ENCODE assay signal across 8 cellular contexts in genomic region chr2:197453123-197453913, GRCh38. TPM values are rescaled to one million over a fixed set of nuclear protein-coding genes. Genes with fewer than 3 reads are reported as not detected.
DNase-seq lines count a peak whose midpoint lies in the region; ATAC-seq and TF ChIP-seq lines count a peak whose summit lies in the region.

COQ10B (plus strand) TSS chr2:197453552; CDS start chr2:197453561, 9 bp downstream.

- TF ChIP-seq CTCF in left lung (IDR thresholded peaks at IDR 0.05) = peak in 1 of 2 donors; percentile 42

- H3K27me3 ChIP-seq in left lung = no peaks in the 10 kb centered on the region

- DNase-seq in CD1c-positive myeloid dendritic cell (ENCODE audit: extremely low spot score) (peak; percentile 99), NCI-H774 (lab: John Stamatoyannopoulos, UW) (peak; percentile 99), dermis blood vessel endothelial cell (peak; percentile 100), left lung (peak; percentile 99 to 100)
- DNase-seq in activated CD4-positive, alpha-beta T cell treated with anti-CD3 and anti-CD28 coated beads, Interleukin-2, amount 50 U/mL, for 4 hours = peak; percentile 96 to 97
- peak; percentile 93 to 94 for DNase-seq in stimulated activated CD4-positive, alpha-beta T cell treated with anti-CD3 and anti-CD28 coated beads, Interleukin-2, amount 100 ng/mL, for 48 hours

- no peaks in the 10 kb centered on the region for H3K9me3 ChIP-seq in left lung

- peaks cover 10 to 44% of the 10 kb centered on the region in 2 donors for H3K4me1 ChIP-seq in left lung

- ATAC-seq in GM19395 (IDR thresholded peaks at IDR 0.05; ENCODE audit: unreplicated experiment) (peak; percentile 95), HG03565 (IDR thresholded peaks at IDR 0.05; ENCODE audit: unreplicated experiment) (peak; percentile 92), left lung (peak; percentile 98)

- H3K4me3 ChIP-seq in left lung = peak within 1 kb of the TSS; percentile 70 to 84

- peak within 1 kb of the TSS; percentile 98 to 100 for H3K27ac ChIP-seq in left lung

- intact Hi-C loops in left lung (cut with DNase I) = no loop called here

- H3K36me3 ChIP-seq in left lung = no peaks in the 10 kb centered on the region

RNA-seq across cellular contexts. Expression of gene COQ10B, which starts in this region (rescaled TPM):
- total RNA-seq in dermis blood vessel endothelial cell = 20.2 and 36.4 TPM in 2 replicates
- 10 to 100 TPM; 26.3 to 28.3 TPM for total RNA-seq in left lung

Comparison
In these comparisons a context has a peak if more than half of its experiments do, and no peak if none do; other contexts are left out.
1. Peak in every context shown above with its lines: DNase-seq, ATAC-seq, H3K4me3 ChIP-seq and H3K27ac ChIP-seq.